Comparison of ENCODE assay signal across 11 cellular contexts in genomic region chr11:84261707-84262106, GRCh38.
A peak's percentile ranks its signal among the peaks of the same experiment; 100 is the strongest.
DNase-seq lines count a peak whose midpoint lies in the region; ATAC-seq and TF ChIP-seq lines count a peak whose summit lies in the region.
"Had no signal": no experiment of that assay in that cellular context is flagged by ENCODE, and none has a peak within 500 bp of the region (broad histone marks: within the 10 kb centered on the region; RNA-seq: fewer than 3 reads in every experiment).

No MANE protein-coding gene starts in this region.

- no peaks in the 10 kb centered on the region for H3K4me1 ChIP-seq in effector memory CD4-positive, alpha-beta T cell (ENCODE audit: control insufficient read depth, insufficient read depth, low read length, poor library complexity, severe bottlenecking)
- H3K4me1 ChIP-seq in psoas muscle (no peaks in the 10 kb centered on the region), suprapubic skin (no peaks in the 10 kb centered on the region)

- TF ChIP-seq EP300 in suprapubic skin (IDR thresholded peaks at IDR 0.05): no peak

- no peak overlapping the region for H3K4me3 Mint-ChIP-seq in neural crest cell
- H3K4me3 Mint-ChIP-seq: activated T-cell treated with anti-CD3 and anti-CD28 coated beads, Interleukin-2, amount 50 U/mL, for 72 hours; T-helper 17 cell had no signal

- no peaks in the 10 kb centered on the region for H3K9me3 ChIP-seq in effector memory CD4-positive, alpha-beta T cell (ENCODE audit: control insufficient read depth, low read length)
- H3K9me3 ChIP-seq in psoas muscle (no peaks in the 10 kb centered on the region), suprapubic skin (no peaks in the 10 kb centered on the region)

- H3K27ac ChIP-seq in brain microvascular endothelial cell (no peak overlapping the region), psoas muscle (no peak overlapping the region), suprapubic skin (no peak overlapping the region)
- H3K27ac ChIP-seq in effector memory CD4-positive, alpha-beta T cell (ENCODE audit: insufficient read depth, low read length, poor library complexity, severe bottlenecking): no peak overlapping the region

- H3K4me3 ChIP-seq in brain microvascular endothelial cell (ENCODE audit: low read depth, low read length) (no peak overlapping the region), psoas muscle (no peak overlapping the region), suprapubic skin (no peak overlapping the region)
- H3K4me3 ChIP-seq in effector memory CD4-positive, alpha-beta T cell (ENCODE audit: insufficient read depth, low read depth, low read length, poor library complexity, severe bottlenecking): no peak overlapping the region

- H3K27me3 ChIP-seq in brain microvascular endothelial cell (replicated peaks): no peaks in the 10 kb centered on the region
- H3K27me3 ChIP-seq in effector memory CD4-positive, alpha-beta T cell (replicated peaks; ENCODE audit: control insufficient read depth, insufficient read depth, low read length, poor library complexity, severe bottlenecking): no peaks in the 10 kb centered on the region
- no peaks in the 10 kb centered on the region for H3K27me3 ChIP-seq in psoas muscle (ENCODE audit: insufficient read depth in 3 of 3, low read length in 2 of 3)
- no peaks in the 10 kb centered on the region for H3K27me3 ChIP-seq in suprapubic skin

- no peaks in the 10 kb centered on the region for H3K36me3 Mint-ChIP-seq in neural crest cell (ENCODE audit: low read depth)

- DNase-seq in GM13976 (ENCODE audit: low spot score) (no peak), HuH-7.5 (ENCODE audit: low spot score) (peak; percentile 9), brain microvascular endothelial cell (no peak), neural crest cell (ENCODE audit: low read depth, low spot score) (no peak), HPDE6-E6E7 (ENCODE audit: extremely low spot score) (no peak), psoas muscle (no peak), suprapubic skin (ENCODE audit: low spot score in 2 of 2) (no peak)
- DNase-seq in effector memory CD4-positive, alpha-beta T cell: no peak
- DNase-seq: activated T-cell treated with anti-CD3 and anti-CD28 coated beads, Interleukin-2, amount 50 U/mL, for 72 hours; DND-41; T-helper 17 cell had no signal

- no peak for ATAC-seq in psoas muscle
- ATAC-seq: activated T-cell treated with anti-CD3 and anti-CD28 coated beads, Interleukin-2, amount 50 U/mL, for 72 hours; T-helper 17 cell had no signal

- TF ChIP-seq CTCF in GM13976 (IDR thresholded peaks at IDR 0.05; ENCODE audit: borderline replicate concordance, control extremely low read depth, extremely low read depth, insufficient read depth, missing control alignments) (peak; percentile 37), brain microvascular endothelial cell (IDR thresholded peaks at IDR 0.05; ENCODE audit: low read depth, low read length, missing control alignments) (peak; percentile 13), neural crest cell (conservative IDR thresholded peaks at IDR 0.05) (peak; percentile 44), psoas muscle (IDR thresholded peaks at IDR 0.05) (no peak), suprapubic skin (IDR thresholded peaks at IDR 0.05) (no peak)

- H3K4me1 Mint-ChIP-seq in neural crest cell: no peaks in the 10 kb centered on the region
- H3K4me1 Mint-ChIP-seq: T-helper 17 cell had no signal

- in situ Hi-C loops in GM13976 (cut with MboI; ENCODE audit: low sequenced_read_pairs, unreplicated experiment): loop anchor here (25.0 kb wide), 1 partner anchor 424 kb away; no protein-coding TSS in a partner anchor
- in situ Hi-C loops in brain microvascular endothelial cell (cut with HindIII; ENCODE audit: low pct_ligation_motif_present, low sequenced_read_pairs): no loop called here

- H3K36me3 ChIP-seq in brain microvascular endothelial cell (replicated peaks): no peaks in the 10 kb centered on the region
- no peaks in the 10 kb centered on the region for H3K36me3 ChIP-seq in effector memory CD4-positive, alpha-beta T cell (ENCODE audit: control insufficient read depth, insufficient read depth, low read length)
- H3K36me3 ChIP-seq in psoas muscle (ENCODE audit: insufficient read depth in 1 of 2, low read depth in 1 of 2): no peaks in the 10 kb centered on the region
- no peaks in the 10 kb centered on the region for H3K36me3 ChIP-seq in suprapubic skin

- no peak overlapping the region for H3K27ac Mint-ChIP-seq in neural crest cell (ENCODE audit: unreplicated experiment)
- H3K27ac Mint-ChIP-seq: activated T-cell treated with anti-CD3 and anti-CD28 coated beads, Interleukin-2, amount 50 U/mL, for 72 hours; T-helper 17 cell had no signal

- no peak for TF ChIP-seq POLR2A in suprapubic skin (IDR thresholded peaks at IDR 0.05)

- peaks cover 2% of the 10 kb centered on the region for H3K27me3 Mint-ChIP-seq in neural crest cell (ENCODE audit: low read depth)
- H3K27me3 Mint-ChIP-seq: T-helper 17 cell had no signal

- no peaks in the 10 kb centered on the region for H3K9me3 Mint-ChIP-seq in neural crest cell

- intact Hi-C loops in psoas muscle (cut with DNase I): no loop called here

Comparison
In these comparisons a context has a peak if more than half of its experiments do, and no peak if none do; other contexts are left out.
1. CTCF ChIP-seq: peak in GM13976 (single experiment), brain microvascular endothelial cell (single experiment) and neural crest cell (single experiment); none in psoas muscle (single experiment) and suprapubic skin (0 of 2).